11 cellular contexts compared by ENCODE assay signal in genomic region chr4:8278421-8279287, GRCh38. TPM values are rescaled to one million over a fixed set of nuclear protein-coding genes. Genes with fewer than 3 reads are reported as not detected.
DNase-seq lines count a peak whose midpoint lies in the region; ATAC-seq and TF ChIP-seq lines count a peak whose summit lies in the region.
"Had no signal": no experiment of that assay in that cellular context is flagged by ENCODE, and none has a peak within 500 bp of the region (broad histone marks: within the 10 kb centered on the region; RNA-seq: fewer than 3 reads in every experiment).

No MANE protein-coding gene starts in this region.

- ATAC-seq in HG03175 (IDR thresholded peaks at IDR 0.05; ENCODE audit: unreplicated experiment): no peak
- ATAC-seq in HG03378 (IDR thresholded peaks at IDR 0.05; ENCODE audit: unreplicated experiment): no peak
- ATAC-seq in HG02610 (IDR thresholded peaks at IDR 0.05; ENCODE audit: unreplicated experiment): no peak
- no peak for ATAC-seq in lower lobe of right lung
- ATAC-seq: naive thymus-derived CD8-positive, alpha-beta T cell had no signal

- H3K4me3 ChIP-seq in AG04450 (ENCODE audit: low read depth, low read length): no peak overlapping the region
- peak overlapping the region; percentile 27 for H3K4me3 ChIP-seq in NB4 (ENCODE audit: low read depth, low read length)
- no peak overlapping the region for H3K4me3 ChIP-seq in lower lobe of right lung

- CTCF ChIA-PET in AG04450 (lab: Charles Lee): interaction anchor here (0.7 to 1.3 kb wide), 3 partner anchors 36 to 124 kb away, joined by 3 to 7 read pairs (median 3); no protein-coding TSS in a partner anchor

- no peaks in the 10 kb centered on the region for H3K36me3 ChIP-seq in lower lobe of right lung

- H3K27ac ChIP-seq in AG04450 (ENCODE audit: low read depth, low read length) (peak overlapping the region; percentile 80), lower lobe of right lung (no peak overlapping the region)

- TF ChIP-seq POLR2A in NB4 (IDR thresholded peaks at IDR 0.05; ENCODE audit: extremely low read depth, insufficient read length): no peak

- H3K9me3 ChIP-seq in AG04450 (ENCODE audit: control insufficient read depth, insufficient read depth, low read length): no peaks in the 10 kb centered on the region; the same call in 1 of the 2 replicates
- H3K9me3 ChIP-seq in lower lobe of right lung: no peaks in the 10 kb centered on the region
- H3K9me3 ChIP-seq: Caco-2 had no signal

- peaks cover 37% of the 10 kb centered on the region for H3K4me1 ChIP-seq in lower lobe of right lung
- H3K4me1 ChIP-seq: Caco-2 had no signal

- no peaks in the 10 kb centered on the region for H3K27me3 ChIP-seq in AG04450 (ENCODE audit: control insufficient read depth, insufficient read depth, low read length)
- H3K27me3 ChIP-seq in lower lobe of right lung (ENCODE audit: low read depth): no peaks in the 10 kb centered on the region

- intact Hi-C loops in lower lobe of right lung (cut with DNase I): no loop called here

- peak; percentile 85 for DNase-seq in AG04450 (ENCODE audit: low read depth, low spot score)
- DNase-seq in NB4 (ENCODE audit: low read depth): peak; percentile 91
- DNase-seq in dermis blood vessel endothelial cell: peak; percentile 81
- DNase-seq in lung microvascular endothelial cell (ENCODE audit: low read depth in 2 of 2): peak; percentile 70 to 91
- DNase-seq in lower lobe of right lung: no peak
- DNase-seq: activated T-cell treated with anti-CD3 and anti-CD28 coated beads, Interleukin-2, amount 50 U/mL, for 24 hours; Caco-2 had no signal

- TF ChIP-seq CTCF in AG04450 (IDR thresholded peaks at IDR 0.05; ENCODE audit: low read depth, low read length) (no peak), NB4 (IDR thresholded peaks at IDR 0.05; ENCODE audit: low read depth, low read length) (no peak), lower lobe of right lung (IDR thresholded peaks at IDR 0.05) (no peak)

- POLR2A ChIA-PET in AG04450 (lab: Yijun Ruan, JAX): interaction anchor here (0.7 to 1.5 kb wide), 8 partner anchors 9 to 114 kb away, joined by 3 to 7 read pairs (median 4); partner anchors contain the start of gene HTRA3

RNA-seq across cellular contexts. Expression of gene HTRA3, which starts 9.1 kb away (rescaled TPM):
- 16.3 and 19.7 TPM in 2 replicates for polyA plus RNA-seq in AG04450 (2011; rRNA removed)
- 10.5 and 10.7 TPM in 2 replicates for polyA minus RNA-seq in AG04450 (2011; rRNA and poly(A)+ RNA removed)
- total RNA-seq in dermis blood vessel endothelial cell: 3.0 and 3.6 TPM in 2 replicates
- 1.2 and 2.6 TPM in 2 replicates for total RNA-seq in lung microvascular endothelial cell
- total RNA-seq in lower lobe of right lung: 15.5 TPM
- total RNA-seq: naive thymus-derived CD8-positive, alpha-beta T cell had no signal
- polyA plus RNA-seq: naive thymus-derived CD8-positive, alpha-beta T cell had no signal
